Comparison of ENCODE assay signal across 8 cellular contexts in the genomic region with DNA sequence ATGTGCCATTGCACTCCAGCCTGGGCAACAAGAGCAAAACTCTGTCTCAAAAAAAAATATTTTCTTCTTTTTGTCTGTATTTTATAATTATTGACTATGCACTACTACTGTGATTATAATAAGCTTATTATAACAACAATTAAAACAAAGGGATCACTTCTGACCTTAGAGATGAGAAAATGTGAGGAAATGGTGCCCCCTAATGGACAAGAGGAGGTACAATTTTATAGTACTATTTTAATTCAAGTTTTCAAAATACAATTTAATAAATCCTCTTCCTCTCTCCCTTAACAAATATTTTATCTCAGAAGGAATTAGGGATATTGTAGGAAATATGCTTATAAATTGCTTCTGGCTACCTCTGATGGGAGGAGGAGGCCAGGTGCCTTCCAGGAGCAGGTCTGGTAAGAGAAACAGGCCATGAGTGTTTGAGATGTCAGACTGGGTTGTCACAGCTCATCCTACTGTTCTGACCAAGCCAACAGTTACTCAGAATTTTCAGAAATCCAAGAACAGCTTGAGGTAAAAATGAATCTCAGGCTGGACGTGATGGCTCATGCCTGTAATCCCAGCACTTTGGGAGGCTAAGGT. TPM values are rescaled to one million over a fixed set of nuclear protein-coding genes. Genes with fewer than 3 reads are reported as not detected.
A peak's percentile ranks its signal among the peaks of the same experiment; 100 is the strongest.
DNase-seq lines count a peak whose midpoint lies in the region; ATAC-seq and TF ChIP-seq lines count a peak whose summit lies in the region.

No MANE protein-coding gene starts in this region.

- ATAC-seq in esophagus mucosa (peak; percentile 57), HG03439 (IDR thresholded peaks at IDR 0.05; ENCODE audit: unreplicated experiment) (no peak)

- DNase-seq in CD1c-positive myeloid dendritic cell (ENCODE audit: extremely low spot score) (peak; percentile 61), GM20000 (ENCODE audit: low spot score) (peak; percentile 69), RWPE1 (ENCODE audit: low spot score) (peak; percentile 50), osteoblast (ENCODE audit: insufficient read length, low spot score, missing footprints) (peak; percentile 62), WERI-Rb-1 (no peak)
- no peak for DNase-seq in activated naive CD4-positive, alpha-beta T cell treated with Interleukin-2 at 50 U/mL for 16 hours

- H3K4me3 ChIP-seq in osteoblast (ENCODE audit: insufficient read depth, low read length) (no peak overlapping the region), WERI-Rb-1 (ENCODE audit: low read depth, low read length) (no peak overlapping the region)

- peaks cover 13% of the 10 kb centered on the region for H4K20me1 ChIP-seq in osteoblast (ENCODE audit: insufficient read depth, low read length)

- POLR2A ChIA-PET in RWPE1 (lab: Yijun Ruan, JAX; ENCODE audit: low non-redundant PET): interaction anchor here (0.5 kb wide), 1 partner anchor 288 kb away, joined by 3 read pairs; no protein-coding TSS in a partner anchor

- H3K27ac ChIP-seq in RWPE1: peak overlapping the region; percentile 20; the same call in 1 of the 2 replicates
- peak overlapping the region; percentile 13 for H3K27ac ChIP-seq in osteoblast (ENCODE audit: low read depth, low read length)
- H3K27ac ChIP-seq in WERI-Rb-1: no peak overlapping the region

- H2AFZ ChIP-seq in osteoblast (ENCODE audit: low read length): no peak overlapping the region

- H3K79me2 ChIP-seq in osteoblast (ENCODE audit: insufficient read depth, low read length): peaks cover 64% of the 10 kb centered on the region

- no peaks in the 10 kb centered on the region for H3K27me3 ChIP-seq in osteoblast (ENCODE audit: insufficient read depth, low read length)
- no peaks in the 10 kb centered on the region for H3K27me3 ChIP-seq in WERI-Rb-1 (ENCODE audit: insufficient read depth, low read depth, severe bottlenecking)

- CTCF ChIA-PET in RWPE1 (lab: Yijun Ruan, JAX): interaction anchor here (0.6 to 3.3 kb wide), 14 partner anchors 9 to 556 kb away, joined by 3 to 23 read pairs (median 3); a partner anchor contains a TSS

- H3K4me1 ChIP-seq in osteoblast (ENCODE audit: insufficient read depth, low read length): peaks cover 5% of the 10 kb centered on the region

- H3K9me3 ChIP-seq in osteoblast (ENCODE audit: low read depth, low read length): no peaks in the 10 kb centered on the region
- H3K9me3 ChIP-seq in WERI-Rb-1 (ENCODE audit: severe bottlenecking): no peaks in the 10 kb centered on the region

- H3K4me2 ChIP-seq in osteoblast (ENCODE audit: insufficient read depth, low read length): no peak overlapping the region

- TF ChIP-seq CTCF in GM20000 (IDR thresholded peaks at IDR 0.05; ENCODE audit: extremely low read depth, missing control alignments) (peak; percentile 10), RWPE1 (conservative IDR thresholded peaks at IDR 0.05; ENCODE audit: low read depth) (peak; percentile 69), osteoblast (IDR thresholded peaks at IDR 0.05; ENCODE audit: extremely low read depth, low read depth, low read length) (peak; percentile 66), WERI-Rb-1 (IDR thresholded peaks at IDR 0.05; ENCODE audit: low read depth, low read length) (no peak)

- H3K36me3 ChIP-seq in osteoblast (ENCODE audit: insufficient read depth, low read length) (peaks cover 38% of the 10 kb centered on the region), WERI-Rb-1 (peaks cover 20% of the 10 kb centered on the region)

RNA-seq across cellular contexts. Expression of a gene that starts 14.0 kb away (rescaled TPM):
- total RNA-seq in esophagus mucosa: 58.3 TPM
- 22.1 and 25.9 TPM in 2 replicates for total RNA-seq in osteoblast

RNA-seq across cellular contexts. Expression of a gene that starts 31.8 kb away (rescaled TPM):
- total RNA-seq in esophagus mucosa (29.6 TPM), osteoblast (19.5 and 28.6 TPM in 2 replicates)

RNA-seq across cellular contexts. Expression of a gene that starts 51.5 kb away (rescaled TPM):
- total RNA-seq in esophagus mucosa: 20.1 TPM
- 8.7 and 9.7 TPM in 2 replicates for total RNA-seq in osteoblast

Comparison
In these comparisons a context has a peak if more than half of its experiments do, and no peak if none do; other contexts are left out.
1. DNase-seq: peak in CD1c-positive myeloid dendritic cell (single experiment), GM20000 (single experiment), RWPE1 (single experiment) and osteoblast (single experiment); none in WERI-Rb-1 (single experiment) and activated naive CD4-positive, alpha-beta T cell treated with Interleukin-2 at 50 U/mL for 16 hours (single experiment).